Comparison of ENCODE assay signal across 9 cellular contexts in genomic region chr9:127166651-127167524, GRCh38. TPM values are rescaled to one million over a fixed set of nuclear protein-coding genes. Genes with fewer than 3 reads are reported as not detected.
DNase-seq lines count a peak whose midpoint lies in the region; ATAC-seq, FAIRE-seq and TF ChIP-seq lines count a peak whose summit lies in the region.
"Had no signal": no experiment of that assay in that cellular context is flagged by ENCODE, and none has a peak within 500 bp of the region (broad histone marks: within the 10 kb centered on the region; RNA-seq: fewer than 3 reads in every experiment).

No MANE protein-coding gene starts in this region.

- peaks cover 30% of the 10 kb centered on the region for H3K4me1 ChIP-seq in left ventricle myocardium inferior
- no peaks in the 10 kb centered on the region for H3K4me1 ChIP-seq in CD8-positive, alpha-beta memory T cell (ENCODE audit: insufficient read depth, low read length)

- H3K4me3 Mint-ChIP-seq in CD8-positive, alpha-beta memory T cell = no peak overlapping the region
- H3K4me3 Mint-ChIP-seq: central memory CD8-positive, alpha-beta T cell had no signal

- H3K4me3 ChIP-seq in GM12864 (ENCODE audit: low read depth, low read length) = no peak overlapping the region
- no peak overlapping the region for H3K4me3 ChIP-seq in Jurkat, Clone E6-1 (ENCODE audit: low read length)
- H3K4me3 ChIP-seq in coronary artery = no peak overlapping the region
- no peak overlapping the region for H3K4me3 ChIP-seq in left ventricle myocardium inferior
- no peak overlapping the region for H3K4me3 ChIP-seq in CD8-positive, alpha-beta memory T cell (ENCODE audit: low read length)

- DNase-seq in GM12864 (ENCODE audit: low read depth) (peak; percentile 82), coronary artery (ENCODE audit: low spot score) (peak; percentile 65), left ventricle myocardium inferior (no peak), NCI-H2196 (lab: John Stamatoyannopoulos, UW; ENCODE audit: unreplicated experiment) (no peak), HTR-8/SVneo (ENCODE audit: insufficient read length, low spot score) (no peak)
- peak; percentile 89 for DNase-seq in Jurkat, Clone E6-1 (ENCODE audit: low read depth, low spot score)
- no peak for DNase-seq in CD8-positive, alpha-beta memory T cell

- peaks cover 0 to 1% of the 10 kb centered on the region in 2 donors for H3K27me3 Mint-ChIP-seq in CD8-positive, alpha-beta memory T cell
- H3K27me3 Mint-ChIP-seq: central memory CD8-positive, alpha-beta T cell had no signal

- no peaks in the 10 kb centered on the region for H3K9me3 ChIP-seq in left ventricle myocardium inferior (replicated peaks)
- H3K9me3 ChIP-seq in CD8-positive, alpha-beta memory T cell (ENCODE audit: low read length) = no peaks in the 10 kb centered on the region

- no peaks in the 10 kb centered on the region for H3K9me3 Mint-ChIP-seq in CD8-positive, alpha-beta memory T cell
- H3K9me3 Mint-ChIP-seq: central memory CD8-positive, alpha-beta T cell had no signal

- POLR2A ChIA-PET in CD8-positive, alpha-beta memory T cell (lab: Charles Lee) = no interaction called here

- H3K27me3 ChIP-seq in left ventricle myocardium inferior (ENCODE audit: low read depth) = no peaks in the 10 kb centered on the region
- H3K27me3 ChIP-seq in CD8-positive, alpha-beta memory T cell (ENCODE audit: insufficient read depth, low read length, poor library complexity, severe bottlenecking) = no peaks in the 10 kb centered on the region

- H3K27ac Mint-ChIP-seq in CD8-positive, alpha-beta memory T cell = peak overlapping the region in 2 of 8 donors; percentile 66 to 92

- no peaks in the 10 kb centered on the region for H3K36me3 ChIP-seq in left ventricle myocardium inferior
- H3K36me3 ChIP-seq in CD8-positive, alpha-beta memory T cell (ENCODE audit: insufficient read depth, low read length) = no peaks in the 10 kb centered on the region

- CTCF ChIA-PET in CD8-positive, alpha-beta memory T cell (lab: Charles Lee) = no interaction called here

- H3K4me1 Mint-ChIP-seq in CD8-positive, alpha-beta memory T cell = peaks cover 5 to 17% (median 10%) of the 10 kb centered on the region in 3 donors

- H3K27ac ChIP-seq in coronary artery = no peak overlapping the region
- H3K27ac ChIP-seq in left ventricle myocardium inferior (replicated peaks) = no peak overlapping the region
- H3K27ac ChIP-seq in CD8-positive, alpha-beta memory T cell (ENCODE audit: low read depth, low read length) = no peak overlapping the region

- intact Hi-C loops in left ventricle myocardium inferior (cut with micrococcal nuclease) = no loop called here

- FAIRE-seq in HTR-8/SVneo (lab: Jason Lieb, UNC) = no peak

- no peak for TF ChIP-seq CTCF in GM12864 (IDR thresholded peaks at IDR 0.05; ENCODE audit: low read depth, low read length, missing control alignments)
- TF ChIP-seq CTCF in coronary artery (IDR thresholded peaks at IDR 0.05) = no peak
- TF ChIP-seq CTCF in left ventricle myocardium inferior (IDR thresholded peaks at IDR 0.05; ENCODE audit: borderline replicate concordance) = no peak

- H3K36me3 Mint-ChIP-seq in CD8-positive, alpha-beta memory T cell = peaks cover 7 to 12% (median 9%) of the 10 kb centered on the region in 3 donors

- ATAC-seq in GM21619 (IDR thresholded peaks at IDR 0.05; ENCODE audit: unreplicated experiment) = peak; percentile 55

RNA-seq across cellular contexts. Expression of gene ANGPTL2, which starts 44.5 kb away (rescaled TPM):
- polyA plus RNA-seq in Jurkat, Clone E6-1 (2012; ENCODE audit: insufficient read depth, insufficient read length) = 1.1 TPM
- total RNA-seq in left ventricle myocardium inferior = 35.7 TPM
- total RNA-seq in CD8-positive, alpha-beta memory T cell = not detected
- not detected for polyA plus RNA-seq in CD8-positive, alpha-beta memory T cell

Comparison
In these comparisons a context has a peak if more than half of its experiments do, and no peak if none do; other contexts are left out.
1. DNase-seq: peak in GM12864 (single experiment), Jurkat, Clone E6-1 (single experiment) and coronary artery (single experiment); none in left ventricle myocardium inferior (single experiment), NCI-H2196 (single experiment), HTR-8/SVneo (single experiment) and CD8-positive, alpha-beta memory T cell (0 of 5).
2. RNA of gene ANGPTL2, which starts 44.5 kb away (total RNA-seq): 35.7 TPM in left ventricle myocardium inferior (single experiment); not detected in CD8-positive, alpha-beta memory T cell; every median in the first group is over 10 times any median in the second.